Comparison of ENCODE assay signal across 25 cellular contexts in genomic region chr6:101259446-101259845, GRCh38.
"Had no signal": no experiment of that assay in that cellular context is flagged by ENCODE, and none has a peak within 500 bp of the region (broad histone marks: within the 10 kb centered on the region; RNA-seq: fewer than 3 reads in every experiment).

No MANE protein-coding gene starts in this region.

- H3K4me1 Mint-ChIP-seq: memory B cell; natural killer cell; stimulated activated effector memory CD8-positive, alpha-beta T cell treated with anti-CD3 and anti-CD28 coated beads, Interleukin-12 subunit alpha, Interleukin-12 subunit beta, amount 100 ng/mL, for 72 hours had no signal

- H3K79me2 ChIP-seq: hepatocyte had no signal

- H3K27me3 Mint-ChIP-seq: effector memory CD8-positive, alpha-beta T cell; memory B cell had no signal

- H3K9me3 ChIP-seq: ovary, sigmoid colon, thyroid gland had no signal

- H3K36me3 Mint-ChIP-seq: memory B cell; natural killer cell; stimulated activated effector memory CD8-positive, alpha-beta T cell treated with anti-CD3 and anti-CD28 coated beads, Interleukin-12 subunit alpha, Interleukin-12 subunit beta, amount 100 ng/mL, for 72 hours had no signal

- H3K4me3 Mint-ChIP-seq: effector memory CD8-positive, alpha-beta T cell; memory B cell; natural killer cell; stimulated activated effector memory CD8-positive, alpha-beta T cell treated with anti-CD3 and anti-CD28 coated beads, Interleukin-12 subunit alpha, Interleukin-12 subunit beta, amount 100 ng/mL, for 72 hours had no signal

- H2AFZ ChIP-seq: hepatocyte had no signal

- H3K27me3 ChIP-seq: gastroesophageal sphincter, heart left ventricle, hepatocyte, ovary, sigmoid colon, stomach, thyroid gland had no signal

- H3K27ac Mint-ChIP-seq: effector memory CD8-positive, alpha-beta T cell; memory B cell; natural killer cell; stimulated activated effector memory CD8-positive, alpha-beta T cell treated with anti-CD3 and anti-CD28 coated beads, Interleukin-12 subunit alpha, Interleukin-12 subunit beta, amount 100 ng/mL, for 72 hours had no signal

- FAIRE-seq: endometrium, islet of Langerhans had no signal

- DNase-seq: effector memory CD8-positive, alpha-beta T cell; foreskin fibroblast; heart left ventricle; left colon; left ventricle myocardium superior; lower lobe of right lung; natural killer cell; occipital lobe; ovary; posterior cingulate gyrus; psoas muscle; right cardiac atrium; sigmoid colon; stimulated activated CD4-positive, alpha-beta T cell treated with anti-CD3 and anti-CD28 coated beads, Interleukin-2, amount 100 ng/mL, for 24 hours; stimulated activated CD4-positive, alpha-beta T cell treated with anti-CD3 and anti-CD28 coated beads, Interleukin-4, amount 100 ng/mL, for 24 hours; stimulated activated naive CD4-positive, alpha-beta T cell treated with Interleukin-2 at 50 U/mL for 16 hours; stomach; thyroid gland had no signal

- ATAC-seq: effector memory CD8-positive, alpha-beta T cell; gastroesophageal sphincter; heart left ventricle; left colon; left ventricle myocardium superior; lower lobe of right lung; natural killer cell; psoas muscle; right cardiac atrium; stimulated activated effector memory CD8-positive, alpha-beta T cell treated with anti-CD3 and anti-CD28 coated beads, Interleukin-12 subunit alpha, Interleukin-12 subunit beta, amount 100 ng/mL, for 72 hours had no signal

- H3K27ac ChIP-seq: coronary artery, gastroesophageal sphincter, heart left ventricle, hepatocyte, lower lobe of right lung, ovary, psoas muscle, sigmoid colon, stomach, thyroid gland had no signal

- H3K4me3 ChIP-seq: coronary artery, gastroesophageal sphincter, heart left ventricle, hepatocyte, lower lobe of right lung, ovary, psoas muscle, sigmoid colon, stomach, thyroid gland had no signal

- H3K4me1 ChIP-seq: gastroesophageal sphincter, heart left ventricle, lower lobe of right lung, psoas muscle, sigmoid colon, stomach, thyroid gland had no signal

- H3K4me2 ChIP-seq: hepatocyte had no signal

- H3K36me3 ChIP-seq: gastroesophageal sphincter, heart left ventricle, lower lobe of right lung, ovary, sigmoid colon, stomach, thyroid gland had no signal
